In genomic region chr6:77812304-77812703, GRCh38 we compare ENCODE assay signal across 31 cellular contexts.
"Had no signal": no experiment of that assay in that cellular context is flagged by ENCODE, and none has a peak within 500 bp of the region (broad histone marks: within the 10 kb centered on the region; RNA-seq: fewer than 3 reads in every experiment).

No MANE protein-coding gene starts in this region.

- DNase-seq: Kasumi-1, KG1, MG63, NCI-H1048, NCI-H1092 treated with DMSO at 0.1 percent for 48 hours, NCI-H1105 treated with DMSO at 0.1 percent for 48 hours, NCI-H1417, NCI-H1436, NCI-H146, NCI-H1694, NCI-H187, NCI-H1930, NCI-H2081, NCI-H2171 treated with DMSO at 0.1 percent for 48 hours, NCI-H2227 treated with DMSO at 0.1 percent for 48 hours, NCI-H345, NCI-H446, NCI-H510A treated with DMSO at 0.1 percent for 48 hours, NCI-H524 treated with DMSO at 0.1 percent for 48 hours, NCI-H526 treated with DMSO at 0.1 percent for 48 hours, NCI-H774, OCI-M1, PC-3, Peyer's patch, Right ventricle myocardium superior, RPMI8226, SHP77 treated with DMSO at 0.1 percent for 48 hours, SK-N-SH, SW 1271, T-helper 1 cell had no signal

- H3K4me1 ChIP-seq: Peyer's patch, SJSA1 had no signal

- ATAC-seq: PC-3 had no signal

- H3K9me3 ChIP-seq: MG63, Peyer's patch, SJSA1, SK-N-SH had no signal

- H3K4me3 ChIP-seq: MG63, Peyer's patch, SJSA1 had no signal

- H3K27ac ChIP-seq: Peyer's patch, SJSA1 had no signal

- H3K9ac ChIP-seq: SK-N-SH had no signal

- H3K27me3 ChIP-seq: MG63, Peyer's patch, SJSA1 had no signal

- H3K36me3 ChIP-seq: MG63, Peyer's patch, SJSA1 had no signal

- H3K4me2 ChIP-seq: SK-N-SH had no signal
